ENCODE assay signal across 18 cellular contexts in genomic region chr7:33640732-33641131, GRCh38.
DNase-seq lines count a peak whose midpoint lies in the region; ATAC-seq and TF ChIP-seq lines count a peak whose summit lies in the region.
"Had no signal": no experiment of that assay in that cellular context is flagged by ENCODE, and none has a peak within 500 bp of the region (broad histone marks: within the 10 kb centered on the region; RNA-seq: fewer than 3 reads in every experiment).

No MANE protein-coding gene starts in this region.

- H3K36me3 Mint-ChIP-seq in activated CD8-positive, alpha-beta memory T cell treated with anti-CD3 and anti-CD28 coated beads, Interleukin-2, amount 10 ng/mL, durations not matched to agents 7 days and 5 days: no peaks in the 10 kb centered on the region
- H3K36me3 Mint-ChIP-seq in osteocyte (ENCODE audit: unreplicated experiment): peaks cover 9% of the 10 kb centered on the region

- no peak for TF ChIP-seq CTCF in fibroblast of the aortic adventitia (IDR thresholded peaks at IDR 0.05; ENCODE audit: insufficient read depth, low read length)
- no peak for TF ChIP-seq CTCF in osteocyte (IDR thresholded peaks at IDR 0.05)

- H3K27me3 Mint-ChIP-seq in activated CD8-positive, alpha-beta memory T cell treated with anti-CD3 and anti-CD28 coated beads, Interleukin-2, amount 10 ng/mL, durations not matched to agents 7 days and 5 days: no peaks in the 10 kb centered on the region
- H3K27me3 Mint-ChIP-seq in osteocyte (ENCODE audit: unreplicated experiment): no peaks in the 10 kb centered on the region
- H3K27me3 Mint-ChIP-seq: IgD-negative memory B cell had no signal

- H3K9me3 Mint-ChIP-seq in activated CD8-positive, alpha-beta memory T cell treated with anti-CD3 and anti-CD28 coated beads, Interleukin-2, amount 10 ng/mL, durations not matched to agents 7 days and 5 days (ENCODE audit: low read depth): no peaks in the 10 kb centered on the region
- no peaks in the 10 kb centered on the region for H3K9me3 Mint-ChIP-seq in osteocyte (ENCODE audit: unreplicated experiment)
- H3K9me3 Mint-ChIP-seq: IgD-negative memory B cell had no signal

- CTCF ChIA-PET in activated CD8-positive, alpha-beta memory T cell treated with anti-CD3 and anti-CD28 coated beads, Interleukin-2, amount 10 ng/mL, durations not matched to agents 7 days and 5 days (lab: Charles Lee): no interaction called here

- peak; percentile 7 for DNase-seq in NCI-H146 (lab: John Stamatoyannopoulos, UW)
- no peak for DNase-seq in NCI-H146 treated with DMSO at 0.1 percent for 48 hours (lab: John Stamatoyannopoulos, UW; ENCODE audit: unreplicated experiment)
- DNase-seq in NCI-H1694 treated with DMSO at 0.1 percent for 48 hours (lab: John Stamatoyannopoulos, UW): peak; percentile 35
- peak; percentile 4 for DNase-seq in fibroblast of the aortic adventitia (ENCODE audit: low read depth)
- no peak for DNase-seq in activated CD8-positive, alpha-beta memory T cell treated with anti-CD3 and anti-CD28 coated beads, Interleukin-2, amount 10 ng/mL, durations not matched to agents 7 days and 5 days
- DNase-seq in osteocyte (ENCODE audit: extremely low spot score, unreplicated experiment): no peak
- DNase-seq: 8988T, C1 segment of cervical spinal cord, Kasumi-1, NCI-H1417, NCI-H2081, NCI-H748 treated with DMSO at 0.1 percent for 48 hours, OCI-M1, RPMI8226, SIG-M5 had no signal

- ATAC-seq in HG03378 (IDR thresholded peaks at IDR 0.05; ENCODE audit: unreplicated experiment) (no peak), GM21528 (IDR thresholded peaks at IDR 0.05; ENCODE audit: low FRiP score, unreplicated experiment) (no peak)
- no peak for ATAC-seq in activated CD8-positive, alpha-beta memory T cell treated with anti-CD3 and anti-CD28 coated beads, Interleukin-2, amount 10 ng/mL, durations not matched to agents 7 days and 5 days

- no peaks in the 10 kb centered on the region for H3K4me1 Mint-ChIP-seq in activated CD8-positive, alpha-beta memory T cell treated with anti-CD3 and anti-CD28 coated beads, Interleukin-2, amount 10 ng/mL, durations not matched to agents 7 days and 5 days
- H3K4me1 Mint-ChIP-seq in osteocyte (ENCODE audit: unreplicated experiment): peaks cover 29% of the 10 kb centered on the region
- H3K4me1 Mint-ChIP-seq: IgD-negative memory B cell had no signal

- no peak overlapping the region for H3K27ac Mint-ChIP-seq in activated CD8-positive, alpha-beta memory T cell treated with anti-CD3 and anti-CD28 coated beads, Interleukin-2, amount 10 ng/mL, durations not matched to agents 7 days and 5 days
- no peak overlapping the region for H3K27ac Mint-ChIP-seq in osteocyte (ENCODE audit: unreplicated experiment)
- H3K27ac Mint-ChIP-seq: IgD-negative memory B cell had no signal

- H3K4me3 ChIP-seq in fibroblast of the aortic adventitia (ENCODE audit: low read depth, low read length): no peak overlapping the region

- H3K4me3 Mint-ChIP-seq in activated CD8-positive, alpha-beta memory T cell treated with anti-CD3 and anti-CD28 coated beads, Interleukin-2, amount 10 ng/mL, durations not matched to agents 7 days and 5 days: no peak overlapping the region
- H3K4me3 Mint-ChIP-seq in osteocyte (ENCODE audit: unreplicated experiment): no peak overlapping the region
- H3K4me3 Mint-ChIP-seq: IgD-negative memory B cell had no signal

Comparison
In these comparisons a context has a peak if more than half of its experiments do, and no peak if none do; other contexts are left out.
1. DNase-seq: peak in NCI-H146 (single experiment), NCI-H1694 treated with DMSO at 0.1 percent for 48 hours (single experiment) and fibroblast of the aortic adventitia (single experiment); none in NCI-H146 treated with DMSO at 0.1 percent for 48 hours (single experiment), activated CD8-positive, alpha-beta memory T cell treated with anti-CD3 and anti-CD28 coated beads, Interleukin-2, amount 10 ng/mL, durations not matched to agents 7 days and 5 days (single experiment) and osteocyte (single experiment).